8 cellular contexts compared by ENCODE assay signal in the genomic region with DNA sequence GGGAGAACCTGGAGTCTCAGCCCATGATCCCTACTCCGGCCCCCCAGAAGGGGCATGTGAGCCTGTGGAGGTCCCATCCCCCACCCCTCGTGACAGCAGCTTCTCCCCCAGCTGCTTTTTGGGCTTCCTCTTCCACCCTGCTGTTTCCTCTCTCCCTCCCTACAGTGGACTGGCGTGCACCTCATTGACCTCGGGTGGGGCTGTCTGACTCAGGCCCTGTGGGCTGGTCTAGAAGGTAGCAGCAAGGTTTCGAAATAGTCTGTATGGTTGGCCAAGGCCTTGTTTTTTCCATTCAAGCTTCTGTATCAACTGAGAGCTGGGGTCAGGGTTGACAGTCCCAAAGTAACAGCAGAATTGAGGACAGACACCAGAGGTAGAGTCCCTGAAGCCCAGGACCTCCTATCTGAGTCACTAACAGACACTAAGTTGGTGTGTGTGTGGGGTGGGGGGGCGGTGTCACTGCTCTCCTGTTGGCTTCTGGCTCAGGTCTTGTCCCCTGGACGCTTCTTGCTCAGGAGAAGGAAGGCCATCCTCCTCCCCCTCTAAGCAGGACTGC. TPM values are rescaled to one million over a fixed set of nuclear protein-coding genes. Genes with fewer than 3 reads are reported as not detected.
DNase-seq lines count a peak whose midpoint lies in the region; ATAC-seq and TF ChIP-seq lines count a peak whose summit lies in the region.

No MANE protein-coding gene starts in this region.

- 61% methylated on average over 7 of the region's 7 CpGs for WGBS in tibial nerve, 2 donors

- TF ChIP-seq EP300 in tibial nerve (IDR thresholded peaks at IDR 0.05): peak; percentile 65 to 83

- peak; percentile 64 for ATAC-seq in GM21737 (IDR thresholded peaks at IDR 0.05; ENCODE audit: unreplicated experiment)

- no peaks in the 10 kb centered on the region for H3K27me3 ChIP-seq in ascending aorta
- H3K27me3 ChIP-seq in tibial nerve: peaks cover 0 to 4% of the 10 kb centered on the region in 2 donors

- H3K27ac ChIP-seq in ascending aorta (peak overlapping the region; percentile 3 to 64), tibial nerve (peak overlapping the region; percentile 9 to 63 (median 58))

- DNase-seq in GM13976 (ENCODE audit: low spot score) (peak; percentile 82), HuH-7.5 (ENCODE audit: low spot score) (peak; percentile 57), ascending aorta (ENCODE audit: low spot score in 2 of 2) (peak; percentile 54 to 78), kidney tubule cell (ENCODE audit: low spot score) (peak; percentile 66), tibial nerve (ENCODE audit: low spot score in 2 of 2) (peak; percentile 54 to 76), DMS79 treated with DMSO at 0.1 percent for 48 hours (lab: John Stamatoyannopoulos, UW) (no peak)
- DNase-seq in activated CD4-positive, alpha-beta T cell treated with anti-CD3 and anti-CD28 coated beads for 1 hour: no peak

- TF ChIP-seq POLR2A in tibial nerve (IDR thresholded peaks at IDR 0.05): no peak

- intact Hi-C loops in ascending aorta (cut with DNase I): no loop called here

- no peaks in the 10 kb centered on the region for H3K4me1 ChIP-seq in ascending aorta
- H3K4me1 ChIP-seq in tibial nerve: peaks cover 0 to 19% (median 9%) of the 10 kb centered on the region in 4 donors

- H3K9me3 ChIP-seq in ascending aorta (no peaks in the 10 kb centered on the region), tibial nerve (no peaks in the 10 kb centered on the region)

- no peaks in the 10 kb centered on the region for H3K36me3 ChIP-seq in ascending aorta
- H3K36me3 ChIP-seq in tibial nerve: no peaks in the 10 kb centered on the region

- in situ Hi-C loops in GM13976 (cut with MboI; ENCODE audit: low sequenced_read_pairs, unreplicated experiment): no loop called here

- H3K4me3 ChIP-seq in ascending aorta: no peak overlapping the region
- no peak overlapping the region for H3K4me3 ChIP-seq in tibial nerve

- TF ChIP-seq CTCF in GM13976 (IDR thresholded peaks at IDR 0.05; ENCODE audit: borderline replicate concordance, control extremely low read depth, extremely low read depth, insufficient read depth, missing control alignments) (no peak), ascending aorta (IDR thresholded peaks at IDR 0.05) (no peak), tibial nerve (IDR thresholded peaks at IDR 0.05) (no peak)

RNA-seq across cellular contexts. Expression of a gene that starts 7.7 kb away (rescaled TPM):
- 1.5 TPM for total RNA-seq in ascending aorta
- total RNA-seq in tibial nerve: 10 to 100 TPM in 1 of 4 donors, 1 to 10 TPM in 3; 3.9 to 11.4 (median 7.2) TPM

RNA-seq across cellular contexts. Expression of a gene that starts 40.6 kb away (rescaled TPM):
- total RNA-seq in ascending aorta (0.64 TPM), tibial nerve (10 to 100 TPM; 17.2 to 30.6 (median 20.7) TPM)

Comparison
In these comparisons a context has a peak if more than half of its experiments do, and no peak if none do; other contexts are left out.
1. DNase-seq: peak in GM13976 (single experiment), HuH-7.5 (single experiment), ascending aorta (2 of 2), kidney tubule cell (single experiment) and tibial nerve (2 of 2); none in activated CD4-positive, alpha-beta T cell treated with anti-CD3 and anti-CD28 coated beads for 1 hour (single experiment) and DMS79 treated with DMSO at 0.1 percent for 48 hours (single experiment).
2. RNA of a gene that starts 40.6 kb away (total RNA-seq): 17.2 to 30.6 TPM in tibial nerve; 0.64 TPM in ascending aorta (single experiment); every median in the first group is over 10 times any median in the second.